8 cellular contexts compared by ENCODE assay signal in the genomic region with DNA sequence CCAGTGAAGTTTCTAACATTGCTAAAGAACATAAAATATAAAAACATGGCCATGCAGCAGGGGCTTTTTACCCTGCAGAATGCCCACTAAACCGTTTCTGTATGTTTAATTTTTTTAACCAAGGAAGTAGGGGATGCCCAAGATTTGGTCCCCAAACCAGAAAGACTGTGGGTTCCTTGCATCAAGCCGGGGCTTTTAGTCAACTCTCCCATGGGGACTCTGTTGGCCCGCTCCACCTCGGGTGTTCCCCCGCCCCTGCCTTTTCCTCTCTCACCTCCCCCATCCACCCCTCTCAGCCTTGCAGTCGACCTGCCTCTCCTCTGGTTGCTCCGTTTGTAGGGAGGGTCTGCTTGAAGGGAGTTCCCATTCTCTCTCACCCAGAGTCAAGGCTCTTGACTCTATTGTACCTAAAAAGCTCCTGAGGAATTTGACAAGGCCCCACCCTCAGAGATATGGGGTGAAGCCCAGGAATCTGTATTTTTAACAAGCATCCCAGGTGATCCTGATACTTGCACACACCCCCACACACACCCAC.
DNase-seq lines count a peak whose midpoint lies in the region; ATAC-seq and TF ChIP-seq lines count a peak whose summit lies in the region.

No MANE protein-coding gene starts in this region.

- peak overlapping the region; percentile 99 for H3K27ac Mint-ChIP-seq in activated B cell treated with CpG ODN at 0.5 μM for 24 hours
- H3K27ac Mint-ChIP-seq in central memory CD8-positive, alpha-beta T cell (ENCODE audit: low read depth), result peak overlapping the region; percentile 99

- ATAC-seq in activated B cell treated with CpG ODN at 0.5 μM for 24 hours (ENCODE audit: low read depth) (peak; percentile 50), GM19395 (IDR thresholded peaks at IDR 0.05; ENCODE audit: unreplicated experiment) (no peak)
- ATAC-seq in central memory CD8-positive, alpha-beta T cell (replicated peaks; ENCODE audit: extremely low read depth, poor library complexity, severe bottlenecking), result no peak

- POLR2A ChIA-PET in activated B cell treated with CpG ODN at 0.5 μM for 24 hours (lab: Charles Lee), result interaction anchor here (0.5 to 8.7 kb wide), 43 partner anchors 8 to 637 kb away, joined by 3 to 214 read pairs (median 8); a partner anchor contains a TSS

- peak overlapping the region; percentile 47 for H3K4me3 Mint-ChIP-seq in activated B cell treated with CpG ODN at 0.5 μM for 24 hours
- peak overlapping the region; percentile 80 for H3K4me3 Mint-ChIP-seq in central memory CD8-positive, alpha-beta T cell

- intact Hi-C loops in activated B cell treated with CpG ODN at 0.5 μM for 24 hours (cut with micrococcal nuclease), result loop anchor here (1.0 to 2.0 kb wide), 16 partner anchors 8 to 512 kb away; a partner anchor contains a TSS

- H3K4me1 Mint-ChIP-seq in activated B cell treated with CpG ODN at 0.5 μM for 24 hours, result peaks cover 96% of the 10 kb centered on the region
- peaks cover 51% of the 10 kb centered on the region for H3K4me1 Mint-ChIP-seq in central memory CD8-positive, alpha-beta T cell

- TF ChIP-seq CTCF in GM13977 (IDR thresholded peaks at IDR 0.05; ENCODE audit: extremely low read depth, insufficient read depth, missing control alignments) (no peak), activated B cell treated with CpG ODN at 0.5 μM for 24 hours (IDR thresholded peaks at IDR 0.05) (no peak)

- H3K36me3 Mint-ChIP-seq in activated B cell treated with CpG ODN at 0.5 μM for 24 hours (ENCODE audit: low read depth), result no peaks in the 10 kb centered on the region
- H3K36me3 Mint-ChIP-seq in central memory CD8-positive, alpha-beta T cell (ENCODE audit: insufficient read depth), result peaks cover 11% of the 10 kb centered on the region

- CTCF ChIA-PET in activated B cell treated with CpG ODN at 0.5 μM for 24 hours (lab: Charles Lee), result interaction anchor here (0.9 to 3.7 kb wide), 9 partner anchors 31 to 400 kb away, joined by 3 to 31 read pairs (median 4); no protein-coding TSS in a partner anchor

- in situ Hi-C loops in GM13977 (cut with MboI; ENCODE audit: low pct_unique_long_range_greater_than_20kb, low sequenced_read_pairs, unreplicated experiment), result no loop called here

- H3K27me3 Mint-ChIP-seq in activated B cell treated with CpG ODN at 0.5 μM for 24 hours, result no peaks in the 10 kb centered on the region
- H3K27me3 Mint-ChIP-seq in central memory CD8-positive, alpha-beta T cell, result no peaks in the 10 kb centered on the region

- peak; percentile 54 for DNase-seq in GM13977 (ENCODE audit: low spot score)
- DNase-seq in activated B cell treated with CpG ODN at 0.5 μM for 24 hours, result peak; percentile 57
- DNase-seq in central memory CD8-positive, alpha-beta T cell (ENCODE audit: low spot score in 2 of 2), result peak in 1 of 2 donors; percentile 37
- peak; percentile 54 to 77 for DNase-seq in stimulated activated CD4-positive, alpha-beta T cell treated with anti-CD3 and anti-CD28 coated beads, Interleukin-4, amount 100 ng/mL, for 48 hours (ENCODE audit: low read depth in 2 of 2)
- DNase-seq in NCI-H2107 treated with DMSO at 0.1 percent for 48 hours (lab: John Stamatoyannopoulos, UW; ENCODE audit: unreplicated experiment), result no peak
- no peak for DNase-seq in NCI-H1105 treated with DMSO at 0.1 percent for 48 hours (lab: John Stamatoyannopoulos, UW)
- no peak for DNase-seq in NCI-H1092 (lab: John Stamatoyannopoulos, UW)

- H3K9me3 Mint-ChIP-seq in activated B cell treated with CpG ODN at 0.5 μM for 24 hours, result no peaks in the 10 kb centered on the region
- H3K9me3 Mint-ChIP-seq in central memory CD8-positive, alpha-beta T cell, result no peaks in the 10 kb centered on the region

Comparison
In these comparisons a context has a peak if more than half of its experiments do, and no peak if none do; other contexts are left out.
1. DNase-seq: peak in GM13977 (single experiment), activated B cell treated with CpG ODN at 0.5 μM for 24 hours (single experiment) and stimulated activated CD4-positive, alpha-beta T cell treated with anti-CD3 and anti-CD28 coated beads, Interleukin-4, amount 100 ng/mL, for 48 hours (2 of 2); none in NCI-H2107 treated with DMSO at 0.1 percent for 48 hours (single experiment), NCI-H1105 treated with DMSO at 0.1 percent for 48 hours (single experiment) and NCI-H1092 (single experiment).